21 cellular contexts compared by ENCODE assay signal in the genomic region with DNA sequence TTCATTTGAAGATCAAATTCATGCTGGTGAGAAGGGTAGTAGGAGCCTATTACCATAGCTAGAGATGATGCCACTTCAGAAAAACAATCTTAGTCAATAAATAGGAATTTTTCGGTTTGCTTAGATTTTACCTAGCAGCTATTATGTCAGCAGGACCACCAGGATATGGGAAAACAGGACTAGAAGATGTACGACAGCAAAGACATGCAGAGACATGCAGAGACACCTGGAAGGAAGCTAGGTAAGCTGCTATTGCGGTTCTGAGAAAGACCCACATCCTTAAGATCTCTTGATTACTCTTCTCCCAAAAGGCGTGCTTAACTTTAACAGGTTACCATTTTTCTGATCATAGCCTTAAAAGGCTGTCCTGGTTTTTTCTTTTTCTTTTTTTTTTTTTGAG.
"Had no signal": no experiment of that assay in that cellular context is flagged by ENCODE, and none has a peak within 500 bp of the region (broad histone marks: within the 10 kb centered on the region; RNA-seq: fewer than 3 reads in every experiment).

No MANE protein-coding gene starts in this region.

- H3K4me1 ChIP-seq: gastrocnemius medialis, left lung, neural progenitor cell, right lobe of liver, testis had no signal

- H3K27me3 Mint-ChIP-seq: memory B cell, type B pancreatic cell had no signal

- H3K9ac ChIP-seq: neural progenitor cell had no signal

- H3K36me3 Mint-ChIP-seq: activated naive CD4-positive, alpha-beta T cell treated with anti-CD3 and anti-CD28 coated beads, Interleukin-2, amount 50 U/mL, for 24 hours; memory B cell; naive B cell; stimulated activated effector memory CD8-positive, alpha-beta T cell treated with anti-CD3 and anti-CD28 coated beads, Interleukin-12 subunit alpha, Interleukin-12 subunit beta, amount 100 ng/mL, for 72 hours had no signal

- H3K4me3 ChIP-seq: gastrocnemius medialis, left lung, mucosa of descending colon, neural progenitor cell, ovary, right lobe of liver, testis had no signal

- H3K9me3 ChIP-seq: gastrocnemius medialis, left lung, mucosa of descending colon, ovary, right lobe of liver, testis had no signal

- H3K36me3 ChIP-seq: gastrocnemius medialis, left lung, neural progenitor cell, ovary, right lobe of liver, WERI-Rb-1 had no signal

- H3K27me3 ChIP-seq: gastrocnemius medialis, left lung, neural progenitor cell, ovary, right lobe of liver, testis had no signal

- H3K4me3 Mint-ChIP-seq: activated naive CD4-positive, alpha-beta T cell treated with anti-CD3 and anti-CD28 coated beads, Interleukin-2, amount 50 U/mL, for 24 hours; activated T-cell treated with anti-CD3 and anti-CD28 coated beads, Interleukin-2, amount 50 U/mL, for 72 hours; memory B cell; naive B cell; neural progenitor cell; stimulated activated effector memory CD8-positive, alpha-beta T cell treated with anti-CD3 and anti-CD28 coated beads, Interleukin-12 subunit alpha, Interleukin-12 subunit beta, amount 100 ng/mL, for 72 hours; type B pancreatic cell had no signal

- H3K4me1 Mint-ChIP-seq: activated naive CD4-positive, alpha-beta T cell treated with anti-CD3 and anti-CD28 coated beads, Interleukin-2, amount 50 U/mL, for 24 hours; memory B cell; naive B cell; stimulated activated effector memory CD8-positive, alpha-beta T cell treated with anti-CD3 and anti-CD28 coated beads, Interleukin-12 subunit alpha, Interleukin-12 subunit beta, amount 100 ng/mL, for 72 hours had no signal

- DNase-seq: activated CD4-positive, alpha-beta T cell treated with anti-CD3 and anti-CD28 coated beads for 1 hour; activated CD4-positive, alpha-beta T cell treated with anti-CD3 and anti-CD28 coated beads, Interleukin-2, amount 50 U/mL, for 4 hours; activated effector memory CD4-positive, alpha-beta T cell treated with anti-CD3 and anti-CD28 coated beads, Interleukin-2, amount 50 U/mL, for 16 hours; activated T-cell treated with anti-CD3 and anti-CD28 coated beads, Interleukin-2, amount 50 U/mL, for 72 hours; gastrocnemius medialis; head of caudate nucleus; left lung; mucosa of descending colon; naive B cell; ovary; right lobe of liver; stimulated activated CD4-positive, alpha-beta T cell treated with anti-CD3 and anti-CD28 coated beads, Interleukin-4, amount 100 ng/mL, for 24 hours; SW 1271; T-helper 2 cell; testis; WERI-Rb-1 had no signal

- H3K27ac Mint-ChIP-seq: activated naive CD4-positive, alpha-beta T cell treated with anti-CD3 and anti-CD28 coated beads, Interleukin-2, amount 50 U/mL, for 24 hours; activated T-cell treated with anti-CD3 and anti-CD28 coated beads, Interleukin-2, amount 50 U/mL, for 72 hours; memory B cell; naive B cell; neural progenitor cell; stimulated activated effector memory CD8-positive, alpha-beta T cell treated with anti-CD3 and anti-CD28 coated beads, Interleukin-12 subunit alpha, Interleukin-12 subunit beta, amount 100 ng/mL, for 72 hours; type B pancreatic cell had no signal

- H2AFZ ChIP-seq: neural progenitor cell had no signal

- ATAC-seq: activated T-cell treated with anti-CD3 and anti-CD28 coated beads, Interleukin-2, amount 50 U/mL, for 72 hours; gastrocnemius medialis; left lung; mucosa of descending colon; right lobe of liver; stimulated activated effector memory CD8-positive, alpha-beta T cell treated with anti-CD3 and anti-CD28 coated beads, Interleukin-12 subunit alpha, Interleukin-12 subunit beta, amount 100 ng/mL, for 72 hours had no signal

- H3K9me3 Mint-ChIP-seq: activated naive CD4-positive, alpha-beta T cell treated with anti-CD3 and anti-CD28 coated beads, Interleukin-2, amount 50 U/mL, for 24 hours; activated T-cell treated with anti-CD3 and anti-CD28 coated beads, Interleukin-2, amount 50 U/mL, for 72 hours; neural progenitor cell; stimulated activated effector memory CD8-positive, alpha-beta T cell treated with anti-CD3 and anti-CD28 coated beads, Interleukin-12 subunit alpha, Interleukin-12 subunit beta, amount 100 ng/mL, for 72 hours had no signal

- H3K4me2 ChIP-seq: neural progenitor cell had no signal

- H3K27ac ChIP-seq: gastrocnemius medialis, neural progenitor cell, ovary, right lobe of liver, testis, WERI-Rb-1 had no signal
